1 cellular context compared by ENCODE assay signal in the genomic region with DNA sequence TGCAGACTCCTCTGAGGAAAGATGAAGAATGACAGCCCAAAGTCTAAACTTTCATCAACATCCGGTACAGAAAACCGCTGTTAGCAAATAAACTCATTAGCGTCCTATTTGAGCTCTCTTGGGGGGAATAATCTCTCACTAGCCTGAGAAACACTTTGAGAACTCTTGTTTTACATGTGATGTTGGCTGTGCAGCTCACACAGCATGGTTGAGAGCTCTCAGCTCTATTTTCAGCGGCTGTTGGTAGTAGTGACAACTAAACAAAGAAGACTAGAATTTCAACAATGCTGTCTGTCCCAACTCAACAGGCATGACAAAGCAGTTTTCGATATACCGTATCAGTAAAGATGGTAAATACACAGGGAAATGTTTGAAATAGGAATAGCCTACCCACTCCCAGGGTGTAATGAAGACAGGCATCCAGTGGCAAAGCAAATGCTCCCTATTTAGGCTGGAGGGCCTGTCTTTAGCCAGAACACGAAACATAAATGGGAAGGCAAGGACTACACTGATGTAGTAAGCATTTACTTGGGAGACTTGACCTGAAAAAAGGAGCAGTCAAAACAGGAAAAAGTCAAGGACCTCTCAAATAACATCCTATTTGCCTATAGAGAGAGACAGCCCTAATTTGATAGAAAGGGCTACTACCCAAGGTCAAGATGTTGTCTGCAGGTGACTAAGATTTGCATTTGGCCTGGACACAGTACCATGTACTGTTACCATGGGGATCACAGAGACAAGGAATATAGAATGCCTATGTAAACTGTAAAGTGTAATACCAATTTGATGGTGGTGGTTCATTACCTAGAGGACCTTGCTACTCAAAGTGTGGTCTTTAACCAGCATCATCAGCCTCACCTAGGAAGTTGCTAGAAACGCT.
TF ChIP-seq lines count a peak whose summit lies in the region.

No MANE protein-coding gene starts in this region.

TF ChIP-seq in H1, 55 proteins besides CTCF, POLR2A, EP300 and RAD21:
- TF ChIP-seq MAFK (IDR thresholded peaks at IDR 0.05; ENCODE audit: low read depth, low read length) (peak; percentile 62; the same call in 1 of the 2 replicates), CBX8 (IDR thresholded peaks at IDR 0.05; ENCODE audit: borderline replicate concordance, low read depth, low read length) (no peak), JUND (IDR thresholded peaks at IDR 0.05; ENCODE audit: low read length) (no peak), CEBPB (IDR thresholded peaks at IDR 0.05; ENCODE audit: low read depth, low read length) (no peak), BACH1 (IDR thresholded peaks at IDR 0.05; ENCODE audit: low read length) (peak; percentile 83), CBX5 (IDR thresholded peaks at IDR 0.05; ENCODE audit: low read depth, low read length) (no peak)
